ENCODE assay signal across 12 cellular contexts in the genomic region with DNA sequence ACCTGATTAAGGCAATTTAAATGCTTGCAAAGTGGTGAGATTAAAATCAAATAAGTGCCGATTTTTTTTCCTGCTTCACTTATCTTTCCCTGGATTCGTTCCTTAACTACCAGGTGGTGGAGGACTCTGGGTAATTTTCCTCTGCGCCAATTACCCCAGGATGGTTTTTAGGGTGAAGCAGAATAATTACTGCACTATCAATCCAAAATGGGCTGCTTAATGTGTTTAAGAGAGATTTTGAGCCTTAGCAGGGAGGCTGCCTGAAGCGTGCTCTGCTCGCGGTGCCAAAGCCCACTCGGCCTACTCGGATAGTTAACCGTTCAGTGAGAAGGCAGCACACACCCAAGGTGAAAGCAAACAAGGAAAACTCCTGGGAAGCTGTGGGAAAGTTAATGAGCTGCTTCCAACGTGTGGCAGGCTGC.
DNase-seq lines count a peak whose midpoint lies in the region; ATAC-seq and TF ChIP-seq lines count a peak whose summit lies in the region.
"Had no signal": no experiment of that assay in that cellular context is flagged by ENCODE, and none has a peak within 500 bp of the region (broad histone marks: within the 10 kb centered on the region; RNA-seq: fewer than 3 reads in every experiment).

No MANE protein-coding gene starts in this region.

- H4K8ac ChIP-seq in mesendoderm (ENCODE audit: low read depth, low read length): no peak overlapping the region

- TF ChIP-seq EP300 in SK-N-SH (IDR thresholded peaks at IDR 0.05; ENCODE audit: borderline replicate concordance in 1 of 2, low read depth in 1 of 2, low read length in 1 of 2) (peak in 1 of 2 experiments; percentile 94; a peak in 2 of 4 replicates), ovary (IDR thresholded peaks at IDR 0.05) (no peak)

- H3K18ac ChIP-seq in mesendoderm (ENCODE audit: low read length): no peak overlapping the region

- H3K79me1 ChIP-seq in mesendoderm (ENCODE audit: low read length): no peaks in the 10 kb centered on the region

- H2BK15ac ChIP-seq in mesendoderm (replicated peaks; ENCODE audit: low read depth): no peak overlapping the region

- no peak overlapping the region for H4K5ac ChIP-seq in mesendoderm (ENCODE audit: low read length)

- no peak overlapping the region for H3K4me2 ChIP-seq in SK-N-SH
- H3K4me2 ChIP-seq in mesendoderm (ENCODE audit: low read length): no peak overlapping the region

- CTCF ChIA-PET in SK-N-SH (lab: Yijun Ruan, JAX): interaction anchor here (1.4 to 2.5 kb wide), 2 partner anchors 59 to 274 kb away, joined by 4 to 6 read pairs; no protein-coding TSS in a partner anchor

- H2BK120ac ChIP-seq in mesendoderm (ENCODE audit: low read depth, low read length): no peak overlapping the region

- H3K36me3 Mint-ChIP-seq in activated T-cell treated with anti-CD3 and anti-CD28 coated beads, Interleukin-2, amount 50 U/mL, for 24 hours (ENCODE audit: low read depth): no peaks in the 10 kb centered on the region

- intact Hi-C loops in ovary (cut with DNase I): no loop called here

- no peak overlapping the region for H3K23ac ChIP-seq in mesendoderm (ENCODE audit: low read length)

- H2BK5ac ChIP-seq in mesendoderm (ENCODE audit: low read length): no peak overlapping the region

- no peaks in the 10 kb centered on the region for H3K9me2 ChIP-seq in SK-N-SH

- H3K9me3 Mint-ChIP-seq in activated T-cell treated with anti-CD3 and anti-CD28 coated beads, Interleukin-2, amount 50 U/mL, for 24 hours: peaks cover 8% of the 10 kb centered on the region
- H3K9me3 Mint-ChIP-seq: neural crest cell had no signal

- H3K4me1 ChIP-seq in SK-N-SH (ENCODE audit: control insufficient read depth in 1 of 2, insufficient read depth in 2 of 2, low read depth in 1 of 2, low read length in 1 of 2) (peaks cover 0 to 6% of the 10 kb centered on the region in 2 experiments; a peak in 2 of 4 replicates), mesendoderm (ENCODE audit: control insufficient read depth, low read depth, low read length) (no peaks in the 10 kb centered on the region), ovary (ENCODE audit: insufficient read depth) (no peaks in the 10 kb centered on the region)

- TF ChIP-seq RAD21 in SK-N-SH (IDR thresholded peaks at IDR 0.05; ENCODE audit: low read length): peak; percentile 21; the same call in 1 of the 2 replicates

- H3K79me2 ChIP-seq in SK-N-SH (ENCODE audit: insufficient read depth) (no peaks in the 10 kb centered on the region), mesendoderm (ENCODE audit: control insufficient read depth, insufficient read depth, low read length) (no peaks in the 10 kb centered on the region)

- no peak overlapping the region for H2AFZ ChIP-seq in SK-N-SH (ENCODE audit: low read depth)

- H3K9ac ChIP-seq in SK-N-SH (no peak overlapping the region), mesendoderm (ENCODE audit: low read length) (no peak overlapping the region)

- H3K27me3 ChIP-seq in SK-N-SH (ENCODE audit: insufficient read depth): no peaks in the 10 kb centered on the region
- no peaks in the 10 kb centered on the region for H3K27me3 ChIP-seq in mesendoderm (ENCODE audit: insufficient read depth, low read length, poor library complexity)
- H3K27me3 ChIP-seq in ovary: no peaks in the 10 kb centered on the region

- no peak overlapping the region for H3K4ac ChIP-seq in mesendoderm (ENCODE audit: low read depth, low read length)

- DNase-seq in COR-L47 (lab: John Stamatoyannopoulos, UW): peak; percentile 75
- peak; percentile 6 for DNase-seq in NCI-H2029 (lab: John Stamatoyannopoulos, UW)
- peak; percentile 58 for DNase-seq in SK-N-SH
- DNase-seq in mesendoderm: peak; percentile 27
- DNase-seq in activated T-cell treated with anti-CD3 and anti-CD28 coated beads, Interleukin-2, amount 50 U/mL, for 24 hours: no peak
- no peak for DNase-seq in ovary
- DNase-seq in activated naive CD4-positive, alpha-beta T cell (lab: John Stamatoyannopoulos, UW): no peak
- DNase-seq: activated CD4-positive, alpha-beta T cell treated with anti-CD3 and anti-CD28 coated beads, Interleukin-2, amount 50 U/mL, for 48 hours; activated naive CD8-positive, alpha-beta T cell treated with anti-CD3 and anti-CD28 coated beads, Interleukin-2, amount 50 U/mL, for 24 hours; substantia nigra had no signal

- H3K36me3 ChIP-seq in SK-N-SH (replicated peaks in 1 of 2; ENCODE audit: control insufficient read depth in 1 of 2, insufficient read depth in 2 of 2, low read length in 1 of 2) (no peaks in the 10 kb centered on the region), mesendoderm (ENCODE audit: control insufficient read depth, insufficient read depth, low read length) (no peaks in the 10 kb centered on the region), ovary (no peaks in the 10 kb centered on the region)

- no peaks in the 10 kb centered on the region for H3K27me3 Mint-ChIP-seq in activated T-cell treated with anti-CD3 and anti-CD28 coated beads, Interleukin-2, amount 50 U/mL, for 24 hours
- H3K27me3 Mint-ChIP-seq: activated naive CD8-positive, alpha-beta T cell treated with anti-CD3 and anti-CD28 coated beads, Interleukin-2, amount 50 U/mL, for 24 hours had no signal

- H3K27ac ChIP-seq in SK-N-SH (ENCODE audit: low read depth in 2 of 2, low read length in 1 of 2): peak overlapping the region in 1 of 2 experiments; percentile 95; a peak in 2 of 4 replicates
- no peak overlapping the region for H3K27ac ChIP-seq in mesendoderm (ENCODE audit: low read depth, low read length)
- no peak overlapping the region for H3K27ac ChIP-seq in ovary

- H3K4me1 Mint-ChIP-seq in activated T-cell treated with anti-CD3 and anti-CD28 coated beads, Interleukin-2, amount 50 U/mL, for 24 hours (ENCODE audit: low read depth): no peaks in the 10 kb centered on the region
- H3K4me1 Mint-ChIP-seq: activated naive CD8-positive, alpha-beta T cell treated with anti-CD3 and anti-CD28 coated beads, Interleukin-2, amount 50 U/mL, for 24 hours had no signal

- POLR2A ChIA-PET in SK-N-SH (lab: Yijun Ruan, JAX): interaction anchor here (0.6 to 1.0 kb wide), 2 partner anchors 22 to 196 kb away, joined by 3 read pairs; no protein-coding TSS in a partner anchor

- no peak for TF ChIP-seq POLR2A in ovary (IDR thresholded peaks at IDR 0.05)

- H3K4me3 Mint-ChIP-seq in activated T-cell treated with anti-CD3 and anti-CD28 coated beads, Interleukin-2, amount 50 U/mL, for 24 hours: no peak overlapping the region
- H3K4me3 Mint-ChIP-seq: activated naive CD8-positive, alpha-beta T cell treated with anti-CD3 and anti-CD28 coated beads, Interleukin-2, amount 50 U/mL, for 24 hours; neural crest cell had no signal

- no peak overlapping the region for H3K27ac Mint-ChIP-seq in activated T-cell treated with anti-CD3 and anti-CD28 coated beads, Interleukin-2, amount 50 U/mL, for 24 hours
- H3K27ac Mint-ChIP-seq: activated naive CD8-positive, alpha-beta T cell treated with anti-CD3 and anti-CD28 coated beads, Interleukin-2, amount 50 U/mL, for 24 hours had no signal

- WGBS in SK-N-SH (ENCODE audit: low lambda C conversion rate): 7% methylated on average over 10 of the region's 10 CpGs
- WGBS in mesendoderm (ENCODE audit: extremely low coverage, insufficient coverage, low lambda C conversion rate): no CpG with 5 or more reads among the region's 10 CpGs
- 5 to 15% (median 5%) methylated on average over 10 of the region's 10 CpGs for WGBS in ovary, 3 donors

- H3K9me3 ChIP-seq in SK-N-SH: 0 out of 2 replicates have a peak, but pooled peaks cover 6% of the 10 kb centered on the region
- H3K9me3 ChIP-seq in ovary: no peaks in the 10 kb centered on the region

- H3K56ac ChIP-seq in mesendoderm (ENCODE audit: low read length): no peak overlapping the region

- no peaks in the 10 kb centered on the region for H3F3A ChIP-seq in SK-N-SH (replicated peaks; ENCODE audit: insufficient read depth)

- no peak overlapping the region for H2AK5ac ChIP-seq in mesendoderm (ENCODE audit: low read length)

- TF ChIP-seq CTCF in SK-N-SH (IDR thresholded peaks at IDR 0.05) (no peak), ovary (IDR thresholded peaks at IDR 0.05) (no peak)

- H3K4me3 ChIP-seq in SK-N-SH (ENCODE audit: low read depth in 2 of 2, low read length in 1 of 2): no peak overlapping the region
- H3K4me3 ChIP-seq in mesendoderm (ENCODE audit: low read length): no peak overlapping the region
- no peak overlapping the region for H3K4me3 ChIP-seq in ovary

- no peak for ATAC-seq in HG03025 (IDR thresholded peaks at IDR 0.05; ENCODE audit: low FRiP score, unreplicated experiment)
- ATAC-seq: activated naive CD8-positive, alpha-beta T cell treated with anti-CD3 and anti-CD28 coated beads, Interleukin-2, amount 50 U/mL, for 24 hours had no signal

- no peaks in the 10 kb centered on the region for H4K20me1 ChIP-seq in SK-N-SH (ENCODE audit: insufficient read depth)

TF ChIP-seq in SK-N-SH, 30 proteins besides CTCF, POLR2A, EP300 and RAD21 (continues in another document):
- TF ChIP-seq, protein P1, sequence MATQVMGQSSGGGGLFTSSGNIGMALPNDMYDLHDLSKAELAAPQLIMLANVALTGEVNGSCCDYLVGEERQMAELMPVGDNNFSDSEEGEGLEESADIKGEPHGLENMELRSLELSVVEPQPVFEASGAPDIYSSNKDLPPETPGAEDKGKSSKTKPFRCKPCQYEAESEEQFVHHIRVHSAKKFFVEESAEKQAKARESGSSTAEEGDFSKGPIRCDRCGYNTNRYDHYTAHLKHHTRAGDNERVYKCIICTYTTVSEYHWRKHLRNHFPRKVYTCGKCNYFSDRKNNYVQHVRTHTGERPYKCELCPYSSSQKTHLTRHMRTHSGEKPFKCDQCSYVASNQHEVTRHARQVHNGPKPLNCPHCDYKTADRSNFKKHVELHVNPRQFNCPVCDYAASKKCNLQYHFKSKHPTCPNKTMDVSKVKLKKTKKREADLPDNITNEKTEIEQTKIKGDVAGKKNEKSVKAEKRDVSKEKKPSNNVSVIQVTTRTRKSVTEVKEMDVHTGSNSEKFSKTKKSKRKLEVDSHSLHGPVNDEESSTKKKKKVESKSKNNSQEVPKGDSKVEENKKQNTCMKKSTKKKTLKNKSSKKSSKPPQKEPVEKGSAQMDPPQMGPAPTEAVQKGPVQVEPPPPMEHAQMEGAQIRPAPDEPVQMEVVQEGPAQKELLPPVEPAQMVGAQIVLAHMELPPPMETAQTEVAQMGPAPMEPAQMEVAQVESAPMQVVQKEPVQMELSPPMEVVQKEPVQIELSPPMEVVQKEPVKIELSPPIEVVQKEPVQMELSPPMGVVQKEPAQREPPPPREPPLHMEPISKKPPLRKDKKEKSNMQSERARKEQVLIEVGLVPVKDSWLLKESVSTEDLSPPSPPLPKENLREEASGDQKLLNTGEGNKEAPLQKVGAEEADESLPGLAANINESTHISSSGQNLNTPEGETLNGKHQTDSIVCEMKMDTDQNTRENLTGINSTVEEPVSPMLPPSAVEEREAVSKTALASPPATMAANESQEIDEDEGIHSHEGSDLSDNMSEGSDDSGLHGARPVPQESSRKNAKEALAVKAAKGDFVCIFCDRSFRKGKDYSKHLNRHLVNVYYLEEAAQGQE (IDR thresholded peaks at IDR 0.05; ENCODE audit: low read depth, low read length): no peak
- TF ChIP-seq CHD2 (IDR thresholded peaks at IDR 0.05; ENCODE audit: low read length, partially characterized antibody) (peak; percentile 88), POLR2AphosphoS5 (IDR thresholded peaks at IDR 0.05; ENCODE audit: low read depth, low read length) (no peak), GABPA (IDR thresholded peaks at IDR 0.05; ENCODE audit: low read depth) (no peak), SIN3A (IDR thresholded peaks at IDR 0.05; ENCODE audit: borderline replicate concordance, low read depth, low read length) (no peak)

Comparison
In these comparisons a context has a peak if more than half of its experiments do, and no peak if none do; other contexts are left out.
1. DNase-seq: peak in COR-L47 (single experiment), NCI-H2029 (single experiment), SK-N-SH (single experiment) and mesendoderm (single experiment); none in activated T-cell treated with anti-CD3 and anti-CD28 coated beads, Interleukin-2, amount 50 U/mL, for 24 hours (single experiment), ovary (0 of 5) and activated naive CD4-positive, alpha-beta T cell (0 of 4).